Comparison of ENCODE assay signal across 17 cellular contexts in genomic region chr10:79168231-79168630, GRCh38.
DNase-seq lines count a peak whose midpoint lies in the region; ATAC-seq and TF ChIP-seq lines count a peak whose summit lies in the region.
"Had no signal": no experiment of that assay in that cellular context is flagged by ENCODE, and none has a peak within 500 bp of the region (broad histone marks: within the 10 kb centered on the region; RNA-seq: fewer than 3 reads in every experiment).

No MANE protein-coding gene starts in this region.

- ATAC-seq in GM21619 (IDR thresholded peaks at IDR 0.05; ENCODE audit: unreplicated experiment), result no peak
- ATAC-seq in left lobe of liver, result no peak
- ATAC-seq: HCT116, PC-3 had no signal

- no peak overlapping the region for H2AFZ ChIP-seq in neural progenitor cell (replicated peaks)

- H3K9me3 Mint-ChIP-seq in brain (no peaks in the 10 kb centered on the region), neural progenitor cell (no peaks in the 10 kb centered on the region)
- H3K9me3 Mint-ChIP-seq: CD4-positive, CD25-positive, alpha-beta regulatory T cell had no signal

- H3K9ac ChIP-seq in BLaER1, result peak overlapping the region; percentile 39
- no peak overlapping the region for H3K9ac ChIP-seq in neural progenitor cell

- peak overlapping the region; percentile 70 for H3K27ac ChIP-seq in BLaER1
- H3K27ac ChIP-seq in neural progenitor cell, result no peak overlapping the region

- H3K79me2 ChIP-seq in neural progenitor cell (ENCODE audit: low read depth), result no peaks in the 10 kb centered on the region

- H3K36me3 Mint-ChIP-seq in brain (peaks cover 17% of the 10 kb centered on the region), neural progenitor cell (no peaks in the 10 kb centered on the region)

- H3K9me3 ChIP-seq in BLaER1 (no peaks in the 10 kb centered on the region), neural progenitor cell (ENCODE audit: low read depth) (no peaks in the 10 kb centered on the region)

- H4K20me1 ChIP-seq in BLaER1 (peaks cover 98% of the 10 kb centered on the region), neural progenitor cell (ENCODE audit: low read depth) (peaks cover 54% of the 10 kb centered on the region)

- H3K27me3 ChIP-seq in BLaER1, result no peaks in the 10 kb centered on the region
- no peaks in the 10 kb centered on the region for H3K27me3 ChIP-seq in neural progenitor cell

- H3F3A ChIP-seq in neural progenitor cell (ENCODE audit: low read depth), result no peaks in the 10 kb centered on the region

- H3K4me3 Mint-ChIP-seq in brain, result no peak overlapping the region
- no peak overlapping the region for H3K4me3 Mint-ChIP-seq in neural progenitor cell
- H3K4me3 Mint-ChIP-seq: CD4-positive, CD25-positive, alpha-beta regulatory T cell had no signal

- peak overlapping the region; percentile 73 to 98 (median 95) for H3K27ac Mint-ChIP-seq in brain
- peak overlapping the region; percentile 92 for H3K27ac Mint-ChIP-seq in neural progenitor cell

- H3K27me3 Mint-ChIP-seq in brain, result no peaks in the 10 kb centered on the region
- no peaks in the 10 kb centered on the region for H3K27me3 Mint-ChIP-seq in neural progenitor cell (ENCODE audit: insufficient read depth, low read depth)
- H3K27me3 Mint-ChIP-seq: CD4-positive, CD25-positive, alpha-beta regulatory T cell had no signal

- TF ChIP-seq CTCF in brain (conservative IDR thresholded peaks at IDR 0.05), result no peak
- no peak for TF ChIP-seq CTCF in neural progenitor cell (IDR thresholded peaks at IDR 0.05)

- peak overlapping the region; percentile 80 for H3K4me2 ChIP-seq in BLaER1
- no peak overlapping the region for H3K4me2 ChIP-seq in neural progenitor cell

- in situ Hi-C loops in G401 (cut with HindIII; ENCODE audit: low sequenced_read_pairs), result no loop called here

- H3K36me3 ChIP-seq in BLaER1 (peaks cover 83% of the 10 kb centered on the region), neural progenitor cell (no peaks in the 10 kb centered on the region)

- DNase-seq in G401 (ENCODE audit: low spot score), result peak; percentile 63
- no peak for DNase-seq in neural progenitor cell (ENCODE audit: low spot score)
- DNase-seq in cortex of kidney (lab: John Stamatoyannopoulos, UW), result no peak
- DNase-seq in left lobe of liver (ENCODE audit: low spot score), result no peak
- DNase-seq: ACHN; AML-193; CD4-positive, CD25-positive, alpha-beta regulatory T cell; MV-4-11; NCI-H1417; NCI-H187 treated with DMSO at 0.1 percent for 48 hours; NCI-H446 treated with DMSO at 0.1 percent for 48 hours; NCI-H748 treated with DMSO at 0.1 percent for 48 hours; PC-3 had no signal

- peaks cover 88% of the 10 kb centered on the region for H3K4me1 ChIP-seq in BLaER1
- H3K4me1 ChIP-seq in neural progenitor cell, result peaks cover 16% of the 10 kb centered on the region

- no peak overlapping the region for H3K4me3 ChIP-seq in BLaER1
- no peak overlapping the region for H3K4me3 ChIP-seq in neural progenitor cell

- peaks cover 85% of the 10 kb centered on the region for H3K4me1 Mint-ChIP-seq in brain
- H3K4me1 Mint-ChIP-seq in neural progenitor cell, result peaks cover 63% of the 10 kb centered on the region
